In genomic region chr11:96185220-96185768, GRCh38 we compare ENCODE assay signal across 10 cellular contexts.
DNase-seq lines count a peak whose midpoint lies in the region; ATAC-seq and TF ChIP-seq lines count a peak whose summit lies in the region.
"Had no signal": no experiment of that assay in that cellular context is flagged by ENCODE, and none has a peak within 500 bp of the region (broad histone marks: within the 10 kb centered on the region; RNA-seq: fewer than 3 reads in every experiment).

No MANE protein-coding gene starts in this region.

- no peaks in the 10 kb centered on the region for H3K36me3 ChIP-seq in GM23338 (ENCODE audit: insufficient read depth)

- CTCF ChIA-PET in activated naive CD4-positive, alpha-beta T cell treated with anti-CD3 and anti-CD28 coated beads, Interleukin-2, amount 10 ng/mL, durations not matched to agents 7 days and 5 days (lab: Charles Lee) = interaction anchor here (1.0 kb wide), 1 partner anchor 157 kb away, joined by 3 read pairs; no protein-coding TSS in a partner anchor

- no peak for DNase-seq in activated naive CD4-positive, alpha-beta T cell treated with anti-CD3 and anti-CD28 coated beads, Interleukin-2, amount 10 ng/mL, durations not matched to agents 7 days and 5 days
- DNase-seq in activated naive CD4-positive, alpha-beta T cell treated with anti-CD3 and anti-CD28 coated beads, Interleukin-2, amount 50 U/mL, for 16 hours = no peak
- DNase-seq in GM23338 (ENCODE audit: low spot score) (no peak), nephron progenitor cell (no peak), NCI-H2196 (lab: John Stamatoyannopoulos, UW; ENCODE audit: unreplicated experiment) (no peak), glomerular visceral epithelial cell (ENCODE audit: extremely low spot score) (no peak), D341Med (ENCODE audit: low spot score) (no peak)
- DNase-seq: activated CD4-positive, CD25-positive, alpha-beta regulatory T cell treated with anti-CD3 and anti-CD28 coated beads, Interleukin-2, amount 50 U/mL, for 72 hours; anterior cingulate cortex had no signal

- H3K27ac ChIP-seq in GM23338 (ENCODE audit: low read depth) = no peak overlapping the region

- H3K4me1 ChIP-seq in GM23338 (ENCODE audit: insufficient read depth) = peaks cover 61% of the 10 kb centered on the region

- H4K20me1 ChIP-seq in GM23338 (replicated peaks; ENCODE audit: insufficient read depth) = no peaks in the 10 kb centered on the region

- no peak overlapping the region for H3K4me2 ChIP-seq in GM23338

- H3K4me1 Mint-ChIP-seq in activated naive CD4-positive, alpha-beta T cell treated with anti-CD3 and anti-CD28 coated beads, Interleukin-2, amount 10 ng/mL, durations not matched to agents 7 days and 5 days = peaks cover 43% of the 10 kb centered on the region
- H3K4me1 Mint-ChIP-seq in GM23338 (peaks cover 58% of the 10 kb centered on the region), nephron progenitor cell (peaks cover 51% of the 10 kb centered on the region)

- no peaks in the 10 kb centered on the region for H3K79me2 ChIP-seq in GM23338 (replicated peaks; ENCODE audit: insufficient read depth)

- no peak overlapping the region for H3K4me3 ChIP-seq in GM23338

- peaks cover 24% of the 10 kb centered on the region for H3K36me3 Mint-ChIP-seq in activated naive CD4-positive, alpha-beta T cell treated with anti-CD3 and anti-CD28 coated beads, Interleukin-2, amount 10 ng/mL, durations not matched to agents 7 days and 5 days
- no peaks in the 10 kb centered on the region for H3K36me3 Mint-ChIP-seq in GM23338 (ENCODE audit: low read depth)
- peaks cover 16% of the 10 kb centered on the region for H3K36me3 Mint-ChIP-seq in nephron progenitor cell (ENCODE audit: low read depth)

- H3K9me2 ChIP-seq in GM23338 (ENCODE audit: insufficient read depth) = no peaks in the 10 kb centered on the region

- TF ChIP-seq CTCF in GM23338 (conservative IDR thresholded peaks at IDR 0.05; ENCODE audit: low read depth in 2 of 2) = 0 out of 4 replicates have a peak, but pooled peaks of 1 of the 2 experiments have one; percentile 6
- TF ChIP-seq CTCF in nephron progenitor cell (IDR thresholded peaks at IDR 0.05) = no peak

- peaks cover 3% of the 10 kb centered on the region; the same call in 1 of the 2 replicates for H3F3A ChIP-seq in GM23338 (replicated peaks; ENCODE audit: low read depth)

- H3K27ac Mint-ChIP-seq in activated naive CD4-positive, alpha-beta T cell treated with anti-CD3 and anti-CD28 coated beads, Interleukin-2, amount 10 ng/mL, durations not matched to agents 7 days and 5 days = peak overlapping the region; percentile 58
- H3K27ac Mint-ChIP-seq in GM23338 = peak overlapping the region; percentile 9; the same call in 1 of the 2 replicates
- H3K27ac Mint-ChIP-seq in nephron progenitor cell = peak overlapping the region; percentile 42

- H3K27me3 ChIP-seq in GM23338 (ENCODE audit: insufficient read depth) = no peaks in the 10 kb centered on the region

- H3K27me3 Mint-ChIP-seq in activated naive CD4-positive, alpha-beta T cell treated with anti-CD3 and anti-CD28 coated beads, Interleukin-2, amount 10 ng/mL, durations not matched to agents 7 days and 5 days = no peaks in the 10 kb centered on the region
- H3K27me3 Mint-ChIP-seq in GM23338 (ENCODE audit: insufficient read depth, low read depth, poor library complexity) (no peaks in the 10 kb centered on the region), nephron progenitor cell (ENCODE audit: low read depth, poor library complexity) (peaks cover 3% of the 10 kb centered on the region)

- no peak overlapping the region for H3K4me3 Mint-ChIP-seq in activated naive CD4-positive, alpha-beta T cell treated with anti-CD3 and anti-CD28 coated beads, Interleukin-2, amount 10 ng/mL, durations not matched to agents 7 days and 5 days
- H3K4me3 Mint-ChIP-seq in GM23338 = no peak overlapping the region
- no peak overlapping the region for H3K4me3 Mint-ChIP-seq in nephron progenitor cell

- H2AFZ ChIP-seq in GM23338 = no peak overlapping the region

- ATAC-seq in GM23338 (no peak), HG03439 (IDR thresholded peaks at IDR 0.05; ENCODE audit: unreplicated experiment) (peak; percentile 66)

- no peaks in the 10 kb centered on the region for H3K9me3 Mint-ChIP-seq in activated naive CD4-positive, alpha-beta T cell treated with anti-CD3 and anti-CD28 coated beads, Interleukin-2, amount 10 ng/mL, durations not matched to agents 7 days and 5 days
- H3K9me3 Mint-ChIP-seq in GM23338 (no peaks in the 10 kb centered on the region), nephron progenitor cell (peaks cover 4% of the 10 kb centered on the region)

TF ChIP-seq in GM23338, 12 proteins besides CTCF, POLR2A, EP300 and RAD21:
- no peak for TF ChIP-seq EZH2phosphoT487 (IDR thresholded peaks at IDR 0.05; ENCODE audit: unreplicated experiment)
- TF ChIP-seq STAT1 (IDR thresholded peaks at IDR 0.05; ENCODE audit: unreplicated experiment) = no peak
- no peak for TF ChIP-seq EZH2 (IDR thresholded peaks at IDR 0.05; ENCODE audit: low read depth, unreplicated experiment)
- TF ChIP-seq REST (IDR thresholded peaks at IDR 0.05; ENCODE audit: unreplicated experiment) = no peak
- no peak for TF ChIP-seq CREB1 (CRISPR knock-in tag; IDR thresholded peaks at IDR 0.05; ENCODE audit: low read depth)
- no peak for TF ChIP-seq POLR2AphosphoS5 (IDR thresholded peaks at IDR 0.05; ENCODE audit: low read depth)
